ENCODE assay signal across 8 cellular contexts in the genomic region with DNA sequence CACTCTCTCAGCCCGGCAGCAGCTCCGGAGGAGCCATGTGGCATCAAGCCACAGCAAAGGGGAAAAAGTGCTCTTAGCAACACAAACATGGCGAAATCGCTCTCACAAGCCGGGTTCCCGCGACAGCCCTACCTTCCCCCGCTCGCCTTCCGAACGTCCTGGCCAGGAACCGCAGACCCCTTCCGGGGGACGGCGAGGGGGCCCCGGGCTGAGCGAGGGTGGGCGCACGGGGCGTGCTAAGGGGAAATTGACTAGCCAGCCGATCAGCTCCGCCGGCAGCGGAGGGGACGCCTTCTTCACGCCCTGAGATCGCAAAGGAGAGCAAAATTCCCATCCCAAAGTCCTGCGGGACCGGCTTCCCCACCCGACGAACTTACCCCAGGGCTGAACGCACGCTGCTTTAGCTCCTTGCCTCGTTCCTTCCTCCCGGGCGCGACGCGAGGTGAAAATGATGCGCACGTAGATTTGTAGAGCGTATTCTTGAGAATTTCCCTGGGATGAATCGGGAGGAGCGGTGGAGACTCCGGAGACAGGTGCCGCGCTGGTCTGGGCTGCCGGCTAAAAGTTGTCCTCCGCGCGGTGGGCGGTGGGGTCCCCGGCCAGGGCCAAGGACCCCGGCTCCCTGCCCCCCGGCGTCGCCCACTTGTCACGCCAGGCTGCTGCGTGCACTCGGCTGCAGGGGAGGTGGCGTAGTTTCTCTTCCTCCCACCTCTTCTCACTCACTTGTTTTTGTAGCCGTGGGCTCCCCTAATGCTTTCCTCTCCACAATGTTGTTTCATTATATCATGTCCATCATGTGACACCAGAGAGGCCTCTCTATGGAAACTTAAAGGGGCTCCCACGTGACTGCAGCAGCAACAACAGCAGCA.
DNase-seq lines count a peak whose midpoint lies in the region; ATAC-seq, FAIRE-seq and TF ChIP-seq lines count a peak whose summit lies in the region.

No MANE protein-coding gene starts in this region.

- intact Hi-C loops in activated CD4-positive, alpha-beta T cell treated with anti-CD3 and anti-CD28 coated beads, Interleukin-2, amount 10 ng/mL, durations not matched to agents 24 days and 14 days (cut with micrococcal nuclease) = loop anchor here (1.0 to 5.0 kb wide), 12 partner anchors 81 to 1160 kb away; a partner anchor contains a TSS
- intact Hi-C loops in HepG2 (cut with micrococcal nuclease; ENCODE audit: unreplicated experiment) = loop anchor here (2.0 to 5.0 kb wide), 3 partner anchors 39 to 315 kb away; no protein-coding TSS in a partner anchor

- ATAC-seq in GM18870 (IDR thresholded peaks at IDR 0.05; ENCODE audit: unreplicated experiment) (peak; percentile 44), HG03097 (IDR thresholded peaks at IDR 0.05; ENCODE audit: low FRiP score, unreplicated experiment) (peak; percentile 41), HepG2 (peak; percentile 29)

- peaks cover 15% of the 10 kb centered on the region; the same call in 1 of the 2 replicates for H4K20me1 ChIP-seq in HepG2 (ENCODE audit: insufficient read depth, low read length)

- POLR2A ChIA-PET in HepG2 (lab: Yijun Ruan, JAX) = interaction anchor here (1.5 to 3.1 kb wide), 4 partner anchors 10 to 38 kb away, joined by 5 to 16 read pairs (median 11); no protein-coding TSS in a partner anchor

- CTCF ChIA-PET in HepG2 (lab: Yijun Ruan, JAX; ENCODE audit: low intra/inter-chr PET ratio, low total read pairs) = no interaction called here

- peaks cover 65% of the 10 kb centered on the region for H3K4me1 Mint-ChIP-seq in activated CD4-positive, alpha-beta T cell treated with anti-CD3 and anti-CD28 coated beads, Interleukin-2, amount 10 ng/mL, durations not matched to agents 24 days and 14 days

- no peak for FAIRE-seq in HepG2 (lab: Jason Lieb, UNC)

- H3K4me2 ChIP-seq in HepG2 (ENCODE audit: low read depth, low read length) = peak overlapping the region; percentile 100

- TF ChIP-seq RAD21 in HepG2 (CRISPR knock-in tag; IDR thresholded peaks at IDR 0.05) = no peak

- peak overlapping the region; percentile 79 for H3K27ac ChIP-seq in HepG2 (ENCODE audit: extremely low read length, insufficient read depth, low read length)

- in situ Hi-C loops in HepG2 (cut with HindIII; ENCODE audit: extremely low pct_ligation_motif_present, low pct_unique_long_range_greater_than_20kb) = no loop called here

- peak overlapping the region; percentile 99 for H3K27ac Mint-ChIP-seq in activated CD4-positive, alpha-beta T cell treated with anti-CD3 and anti-CD28 coated beads, Interleukin-2, amount 10 ng/mL, durations not matched to agents 24 days and 14 days

- peaks cover 57% of the 10 kb centered on the region for H3K79me2 ChIP-seq in HepG2 (ENCODE audit: insufficient read depth, low read length)

- no peaks in the 10 kb centered on the region for H3K9me3 Mint-ChIP-seq in activated CD4-positive, alpha-beta T cell treated with anti-CD3 and anti-CD28 coated beads, Interleukin-2, amount 10 ng/mL, durations not matched to agents 24 days and 14 days

- H3K9ac ChIP-seq in HepG2 (ENCODE audit: insufficient read depth, low read depth, low read length) = peak overlapping the region; percentile 89

- peak overlapping the region; percentile 80 for H3K4me3 ChIP-seq in AG10803 (ENCODE audit: low read length)
- H3K4me3 ChIP-seq in HepG2 (replicated peaks in 1 of 3; ENCODE audit: insufficient read depth in 1 of 3, low read depth in 2 of 3, low read length in 3 of 3) = peak overlapping the region; percentile 85 to 91 (median 89)

- peak; percentile 59 to 63 for TF ChIP-seq POLR2A in HepG2 (IDR thresholded peaks at IDR 0.05; ENCODE audit: insufficient read depth in 1 of 2, low read depth in 2 of 2, low read length in 2 of 2)

- 2% methylated on average over 24 of the region's 63 CpGs for WGBS in HepG2 (ENCODE audit: low lambda C conversion rate)

- peaks cover 0 to 1% of the 10 kb centered on the region in 2 experiments; a peak in 1 of 5 replicates for H3K36me3 ChIP-seq in HepG2 (replicated peaks in 1 of 2; ENCODE audit: control insufficient read depth in 1 of 2, insufficient read depth in 2 of 2, low read length in 2 of 2)

- no peak for TF ChIP-seq EP300 in HepG2 (IDR thresholded peaks at IDR 0.05; ENCODE audit: low read depth in 2 of 2, low read length in 2 of 2)
- no peak for TF ChIP-seq EP300 in HepG2 (CRISPR knock-in tag; IDR thresholded peaks at IDR 0.05; ENCODE audit: borderline replicate concordance)

- peaks cover 31% of the 10 kb centered on the region for H3K36me3 Mint-ChIP-seq in activated CD4-positive, alpha-beta T cell treated with anti-CD3 and anti-CD28 coated beads, Interleukin-2, amount 10 ng/mL, durations not matched to agents 24 days and 14 days (ENCODE audit: low read depth)

- H2AFZ ChIP-seq in HepG2 (ENCODE audit: low read length) = no peak overlapping the region

- peak overlapping the region; percentile 94 for H3K4me3 Mint-ChIP-seq in activated CD4-positive, alpha-beta T cell treated with anti-CD3 and anti-CD28 coated beads, Interleukin-2, amount 10 ng/mL, durations not matched to agents 24 days and 14 days

- TF ChIP-seq CTCF in AG10803 (conservative IDR thresholded peaks at IDR 0.05; ENCODE audit: low read length) (no peak), HepG2 (CRISPR knock-in tag; IDR thresholded peaks at IDR 0.05) (peak; percentile 17)

- peaks cover 2% of the 10 kb centered on the region for H3K27me3 Mint-ChIP-seq in activated CD4-positive, alpha-beta T cell treated with anti-CD3 and anti-CD28 coated beads, Interleukin-2, amount 10 ng/mL, durations not matched to agents 24 days and 14 days

- DNase-seq in AG10803 (ENCODE audit: low read depth) (peak; percentile 91), NCI-H345 (lab: John Stamatoyannopoulos, UW) (peak; percentile 79), dedifferentiated amniotic fluid mesenchymal stem cell (ENCODE audit: extremely low spot score) (peak; percentile 88), HepG2 (ENCODE audit: low spot score) (peak; percentile 83)
- peak; percentile 94 for DNase-seq in activated CD4-positive, alpha-beta T cell treated with anti-CD3 and anti-CD28 coated beads, Interleukin-2, amount 10 ng/mL, durations not matched to agents 24 days and 14 days
- DNase-seq in stimulated activated CD4-positive, alpha-beta T cell treated with anti-CD3 and anti-CD28 coated beads, Interleukin-4, amount 100 ng/mL, for 1 hour = peak; percentile 74

- BruUV-seq in HepG2 (replicated peaks; lab: Mats Ljungman, UMichigan) = TSS peak; percentile 59

- H3K4me1 ChIP-seq in HepG2 (ENCODE audit: insufficient read depth, low read length) = peaks cover 57% of the 10 kb centered on the region

- H3K9me3 ChIP-seq in HepG2 (ENCODE audit: low read length) = no peaks in the 10 kb centered on the region

- H3K27me3 ChIP-seq in HepG2 (ENCODE audit: control insufficient read depth in 1 of 2, insufficient read depth in 2 of 2, low read length in 2 of 2) = no peaks in the 10 kb centered on the region; a peak in 1 of 5 replicates

TF ChIP-seq in HepG2, 621 proteins besides CTCF, POLR2A, EP300 and RAD21 (continues in another document):
- TF ChIP-seq MIER3 (CRISPR knock-in tag; IDR thresholded peaks at IDR 0.05; ENCODE audit: borderline replicate concordance) = 0 out of 2 replicates have a peak, but pooled peaks have one; percentile 12
- TF ChIP-seq, protein P1, sequence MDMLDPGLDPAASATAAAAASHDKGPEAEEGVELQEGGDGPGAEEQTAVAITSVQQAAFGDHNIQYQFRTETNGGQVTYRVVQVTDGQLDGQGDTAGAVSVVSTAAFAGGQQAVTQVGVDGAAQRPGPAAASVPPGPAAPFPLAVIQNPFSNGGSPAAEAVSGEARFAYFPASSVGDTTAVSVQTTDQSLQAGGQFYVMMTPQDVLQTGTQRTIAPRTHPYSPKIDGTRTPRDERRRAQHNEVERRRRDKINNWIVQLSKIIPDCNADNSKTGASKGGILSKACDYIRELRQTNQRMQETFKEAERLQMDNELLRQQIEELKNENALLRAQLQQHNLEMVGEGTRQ (IDR thresholded peaks at IDR 0.05; ENCODE audit: low read depth, low read length) = peak; percentile 96
- TF ChIP-seq, protein P1 (CRISPR knock-in tag; IDR thresholded peaks at IDR 0.05; ENCODE audit: borderline replicate concordance) = peak; percentile 92; the same call in 1 of the 2 replicates
- TF ChIP-seq, protein P2, sequence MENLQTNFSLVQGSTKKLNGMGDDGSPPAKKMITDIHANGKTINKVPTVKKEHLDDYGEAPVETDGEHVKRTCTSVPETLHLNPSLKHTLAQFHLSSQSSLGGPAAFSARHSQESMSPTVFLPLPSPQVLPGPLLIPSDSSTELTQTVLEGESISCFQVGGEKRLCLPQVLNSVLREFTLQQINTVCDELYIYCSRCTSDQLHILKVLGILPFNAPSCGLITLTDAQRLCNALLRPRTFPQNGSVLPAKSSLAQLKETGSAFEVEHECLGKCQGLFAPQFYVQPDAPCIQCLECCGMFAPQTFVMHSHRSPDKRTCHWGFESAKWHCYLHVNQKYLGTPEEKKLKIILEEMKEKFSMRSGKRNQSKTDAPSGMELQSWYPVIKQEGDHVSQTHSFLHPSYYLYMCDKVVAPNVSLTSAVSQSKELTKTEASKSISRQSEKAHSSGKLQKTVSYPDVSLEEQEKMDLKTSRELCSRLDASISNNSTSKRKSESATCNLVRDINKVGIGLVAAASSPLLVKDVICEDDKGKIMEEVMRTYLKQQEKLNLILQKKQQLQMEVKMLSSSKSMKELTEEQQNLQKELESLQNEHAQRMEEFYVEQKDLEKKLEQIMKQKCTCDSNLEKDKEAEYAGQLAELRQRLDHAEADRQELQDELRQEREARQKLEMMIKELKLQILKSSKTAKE (CRISPR knock-in tag; IDR thresholded peaks at IDR 0.05; ENCODE audit: borderline replicate concordance) = no peak
- no peak for TF ChIP-seq ZNF773 (CRISPR knock-in tag; IDR thresholded peaks at IDR 0.05; ENCODE audit: borderline replicate concordance)
- TF ChIP-seq SMYD3 (CRISPR knock-in tag; IDR thresholded peaks at IDR 0.05) = no peak
- TF ChIP-seq SIX4 (CRISPR knock-in tag; IDR thresholded peaks at IDR 0.05) = no peak

Comparison
In these comparisons a context has a peak if more than half of its experiments do, and no peak if none do; other contexts are left out.
1. Peak in every context shown above with its lines: DNase-seq, ATAC-seq, H3K4me3 ChIP-seq and H3K27ac ChIP-seq.